ENCODE assay signal across 9 cellular contexts in the genomic region with DNA sequence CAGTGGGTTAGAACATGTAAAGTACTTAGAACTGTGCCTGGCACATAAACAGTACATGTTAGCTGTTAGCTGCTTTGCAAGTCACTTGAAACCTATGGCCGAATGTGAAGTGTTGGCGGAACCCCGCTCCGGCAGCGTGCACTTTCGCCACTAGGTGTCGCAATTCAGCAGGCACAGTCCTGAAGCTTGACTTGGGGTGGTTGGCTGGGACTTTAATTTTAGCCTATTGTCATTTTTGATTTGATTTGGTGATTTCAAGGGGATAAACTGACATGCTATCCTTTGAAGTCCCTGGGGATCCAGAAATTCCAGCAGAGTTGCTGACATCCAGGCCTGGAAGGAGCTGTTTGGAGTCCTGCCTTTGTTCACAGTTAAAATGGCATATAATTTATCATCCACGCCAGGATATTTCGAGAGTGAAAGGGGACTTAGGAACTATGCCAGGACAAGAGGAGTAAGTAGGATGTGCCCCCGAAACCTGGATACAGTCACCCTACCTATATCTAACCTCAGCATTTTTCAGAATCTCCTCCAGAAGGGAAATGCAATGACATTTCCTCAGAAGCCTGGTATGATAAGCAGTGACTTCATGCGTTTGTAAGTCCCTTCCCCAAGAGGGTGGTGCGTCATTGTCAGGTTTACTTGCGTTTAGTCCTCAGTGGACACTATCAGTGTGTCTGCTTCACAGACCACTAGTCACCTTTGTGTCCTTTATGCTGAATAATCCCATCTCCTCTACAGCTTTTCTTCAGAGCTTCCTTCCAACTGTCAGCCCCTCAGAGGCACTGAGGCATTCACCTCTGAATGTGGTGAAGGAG. TPM values are rescaled to one million over a fixed set of nuclear protein-coding genes. Genes with fewer than 3 reads are reported as not detected.
DNase-seq lines count a peak whose midpoint lies in the region; ATAC-seq and TF ChIP-seq lines count a peak whose summit lies in the region.
"Had no signal": no experiment of that assay in that cellular context is flagged by ENCODE, and none has a peak within 500 bp of the region (broad histone marks: within the 10 kb centered on the region; RNA-seq: fewer than 3 reads in every experiment).

No MANE protein-coding gene starts in this region.

- no peak overlapping the region for H3K27ac ChIP-seq in CD4-positive, CD25-positive, alpha-beta regulatory T cell (ENCODE audit: insufficient read depth, low read length, poor library complexity, severe bottlenecking)

- peak; percentile 65 to 85 (median 77) for DNase-seq in CD4-positive, CD25-positive, alpha-beta regulatory T cell
- peak; percentile 83 for DNase-seq in H4 (ENCODE audit: low spot score)
- DNase-seq in NCI-H2171 treated with DMSO at 0.1 percent for 48 hours (lab: John Stamatoyannopoulos, UW), result peak; percentile 83
- DNase-seq in T47D (ENCODE audit: low read depth in 1 of 2, low spot score in 1 of 2), result peak; percentile 87 to 92
- DNase-seq in iris pigment epithelial cell (ENCODE audit: low read depth), result peak; percentile 83
- peak; percentile 87 for DNase-seq in stimulated activated CD4-positive, alpha-beta T cell treated with anti-CD3 and anti-CD28 coated beads, Interleukin-15, amount 100 ng/mL, for 24 hours

- H3K36me3 ChIP-seq in CD4-positive, CD25-positive, alpha-beta regulatory T cell (ENCODE audit: control insufficient read depth, insufficient read depth, low read length), result no peaks in the 10 kb centered on the region

- H3K27me3 Mint-ChIP-seq in CD4-positive, CD25-positive, alpha-beta regulatory T cell, result peaks cover 28% of the 10 kb centered on the region

- no peak overlapping the region for H3K4me3 ChIP-seq in CD4-positive, CD25-positive, alpha-beta regulatory T cell (ENCODE audit: low read depth, low read length)
- no peak overlapping the region for H3K4me3 ChIP-seq in WI38 (ENCODE audit: low read depth, low read length)

- no peak overlapping the region for H3K27ac Mint-ChIP-seq in CD4-positive, CD25-positive, alpha-beta regulatory T cell

- ATAC-seq in CD4-positive, CD25-positive, alpha-beta regulatory T cell (ENCODE audit: low read depth in 2 of 2), result peak; percentile 50 to 62
- ATAC-seq in GM21381 (IDR thresholded peaks at IDR 0.05; ENCODE audit: unreplicated experiment), result no peak

- H3K36me3 Mint-ChIP-seq in CD4-positive, CD25-positive, alpha-beta regulatory T cell, result no peaks in the 10 kb centered on the region
- H3K36me3 Mint-ChIP-seq: IgD-negative memory B cell had no signal

- peak; percentile 96 for TF ChIP-seq CTCF in WI38 (IDR thresholded peaks at IDR 0.05; ENCODE audit: low read depth, low read length)

- H3K9me3 ChIP-seq in CD4-positive, CD25-positive, alpha-beta regulatory T cell (ENCODE audit: control insufficient read depth in 2 of 2, low read length in 2 of 2), result no peaks in the 10 kb centered on the region

- peaks cover 7% of the 10 kb centered on the region for H3K27me3 ChIP-seq in CD4-positive, CD25-positive, alpha-beta regulatory T cell (ENCODE audit: control insufficient read depth, insufficient read depth, low read length)

- peaks cover 0 to 3% (median 0%) of the 10 kb centered on the region in 7 donors for H3K9me3 Mint-ChIP-seq in CD4-positive, CD25-positive, alpha-beta regulatory T cell
- H3K9me3 Mint-ChIP-seq: IgD-negative memory B cell had no signal

- peaks cover 15% of the 10 kb centered on the region for H3K4me1 ChIP-seq in CD4-positive, CD25-positive, alpha-beta regulatory T cell (ENCODE audit: control insufficient read depth, insufficient read depth, low read length, poor library complexity, severe bottlenecking)

- in situ Hi-C loops in T47D (cut with HindIII; ENCODE audit: low pct_unique_long_range_greater_than_20kb, low sequenced_read_pairs), result no loop called here

- H3K4me3 Mint-ChIP-seq in CD4-positive, CD25-positive, alpha-beta regulatory T cell, result peak overlapping the region in 3 of 4 donors; percentile 27 to 78 (median 44)

- H3K4me1 Mint-ChIP-seq in CD4-positive, CD25-positive, alpha-beta regulatory T cell, result peaks cover 0 to 18% (median 6%) of the 10 kb centered on the region in 4 donors

RNA-seq across cellular contexts. Expression of a gene that starts 3.5 kb away (rescaled TPM):
- 1.2 TPM for total RNA-seq in CD4-positive, CD25-positive, alpha-beta regulatory T cell
- polyA plus RNA-seq in CD4-positive, CD25-positive, alpha-beta regulatory T cell, result under 1 TPM in 3 of 4 donors, not detected in 1; 0.09 to 0.38 (median 0.22) TPM
- 12.7 and 15.8 TPM in 2 replicates for total RNA-seq in H4 (2014; rRNA removed; shearing (Covaris generic))
- polyA plus RNA-seq: IgD-negative memory B cell had no signal
